In the genomic region with DNA sequence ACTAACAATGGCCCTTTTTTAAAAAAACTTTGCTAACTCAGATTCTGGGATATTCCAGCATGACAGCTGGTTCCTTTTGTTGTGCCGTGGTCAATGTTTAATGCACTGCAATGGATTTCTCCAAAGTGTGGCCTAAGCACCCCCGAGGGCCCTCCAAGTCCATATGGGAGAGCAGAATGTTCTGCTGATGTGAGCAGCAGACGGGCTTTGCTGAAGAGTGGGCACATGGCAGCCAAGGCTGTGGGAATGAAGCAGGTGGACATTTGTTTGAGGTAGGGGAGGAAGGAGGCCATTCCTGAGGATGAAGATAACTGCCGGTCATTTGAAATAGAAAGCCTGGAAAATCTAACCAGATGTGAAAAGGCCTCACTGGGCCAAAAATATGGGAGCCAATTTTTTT, we compare ENCODE assay signal across 21 cellular contexts.
"Had no signal": no experiment of that assay in that cellular context is flagged by ENCODE, and none has a peak within 500 bp of the region (broad histone marks: within the 10 kb centered on the region; RNA-seq: fewer than 3 reads in every experiment).

No MANE protein-coding gene starts in this region.

- H3K36me3 ChIP-seq: MG63 had no signal

- H3K4me2 ChIP-seq: SK-N-SH had no signal

- ATAC-seq: HepG2 had no signal

- DNase-seq: IMR-90, Karpas-422, KG1, MG63, NCI-H1092, NCI-H1105 treated with DMSO at 0.1 percent for 48 hours, NCI-H1436, NCI-H187, NCI-H2029, NCI-H2081 treated with DMSO at 0.1 percent for 48 hours, NCI-H2171 treated with DMSO at 0.1 percent for 48 hours, NCI-H345, NCI-H446 treated with DMSO at 0.1 percent for 48 hours, NCI-H510A treated with DMSO at 0.1 percent for 48 hours, NCI-H69, NCI-H774, Right ventricle myocardium superior, RPMI8226, SIG-M5, SK-N-SH had no signal

- H3K4me3 ChIP-seq: MG63 had no signal

- H3K9me3 ChIP-seq: MG63, SK-N-SH had no signal

- H3K9ac ChIP-seq: SK-N-SH had no signal
